Comparison of ENCODE assay signal across 10 cellular contexts in genomic region chr16:70696368-70696767, GRCh38. TPM values are rescaled to one million over a fixed set of nuclear protein-coding genes. Genes with fewer than 3 reads are reported as not detected.
DNase-seq lines count a peak whose midpoint lies in the region; ATAC-seq and TF ChIP-seq lines count a peak whose summit lies in the region.
"Had no signal": no experiment of that assay in that cellular context is flagged by ENCODE, and none has a peak within 500 bp of the region (broad histone marks: within the 10 kb centered on the region; RNA-seq: fewer than 3 reads in every experiment).

No MANE protein-coding gene starts in this region.

- ATAC-seq in left ventricle myocardium superior: no peak
- no peak for ATAC-seq in mucosa of descending colon
- ATAC-seq in HG02759 (IDR thresholded peaks at IDR 0.05; ENCODE audit: unreplicated experiment): no peak

- H3K27me3 ChIP-seq in left ventricle myocardium inferior (ENCODE audit: low read depth) (no peaks in the 10 kb centered on the region), colonic mucosa (no peaks in the 10 kb centered on the region)

- TF ChIP-seq CTCF in left ventricle myocardium inferior (IDR thresholded peaks at IDR 0.05; ENCODE audit: borderline replicate concordance) (no peak), colonic mucosa (IDR thresholded peaks at IDR 0.05) (no peak), osteocyte (IDR thresholded peaks at IDR 0.05) (no peak), mucosa of descending colon (IDR thresholded peaks at IDR 0.05) (no peak)

- no peaks in the 10 kb centered on the region for H3K9me3 Mint-ChIP-seq in osteocyte (ENCODE audit: unreplicated experiment)
- H3K9me3 Mint-ChIP-seq: activated T-cell treated with anti-CD3 and anti-CD28 coated beads, Interleukin-2, amount 50 U/mL, for 72 hours had no signal

- H3K27ac ChIP-seq in left ventricle myocardium inferior (replicated peaks) (peak overlapping the region; percentile 93), colonic mucosa (peak overlapping the region; percentile 52)

- no peak overlapping the region for H3K4me3 Mint-ChIP-seq in osteocyte (ENCODE audit: unreplicated experiment)

- no peak overlapping the region for H3K4me3 ChIP-seq in left ventricle myocardium inferior
- no peak overlapping the region for H3K4me3 ChIP-seq in colonic mucosa
- H3K4me3 ChIP-seq in mucosa of descending colon: no peak overlapping the region

- peaks cover 3% of the 10 kb centered on the region for H3K36me3 Mint-ChIP-seq in osteocyte (ENCODE audit: unreplicated experiment)

- DNase-seq in left ventricle myocardium inferior: no peak
- DNase-seq in left ventricle myocardium superior: no peak
- DNase-seq in colonic mucosa: no peak
- DNase-seq in osteocyte (ENCODE audit: extremely low spot score, unreplicated experiment): no peak
- DNase-seq in mucosa of descending colon: no peak
- DNase-seq in HCEC 1CT: no peak
- no peak for DNase-seq in germinal center (ENCODE audit: low spot score)
- DNase-seq: cortex of kidney had no signal

- H3K36me3 ChIP-seq in left ventricle myocardium inferior (no peaks in the 10 kb centered on the region), colonic mucosa (no peaks in the 10 kb centered on the region), mucosa of descending colon (ENCODE audit: low read depth) (no peaks in the 10 kb centered on the region)

- H3K9me3 ChIP-seq in left ventricle myocardium inferior (replicated peaks) (no peaks in the 10 kb centered on the region), colonic mucosa (no peaks in the 10 kb centered on the region), mucosa of descending colon (no peaks in the 10 kb centered on the region)

- H3K4me1 ChIP-seq in left ventricle myocardium inferior: peaks cover 100% of the 10 kb centered on the region
- peaks cover 21% of the 10 kb centered on the region for H3K4me1 ChIP-seq in colonic mucosa
- H3K4me1 ChIP-seq in mucosa of descending colon (ENCODE audit: low read depth): peaks cover 22% of the 10 kb centered on the region

- peak overlapping the region; percentile 98 for H3K27ac Mint-ChIP-seq in osteocyte (ENCODE audit: unreplicated experiment)

- no peak overlapping the region for H3K9ac ChIP-seq in colonic mucosa (ENCODE audit: low read depth in 2 of 2, low read length in 2 of 2)

- peaks cover 99% of the 10 kb centered on the region for H3K4me1 Mint-ChIP-seq in osteocyte (ENCODE audit: unreplicated experiment)

- no peaks in the 10 kb centered on the region for H3K27me3 Mint-ChIP-seq in osteocyte (ENCODE audit: unreplicated experiment)

- intact Hi-C loops in left ventricle myocardium inferior (cut with micrococcal nuclease): no loop called here
- intact Hi-C loops in left ventricle myocardium superior (cut with micrococcal nuclease): no loop called here
- intact Hi-C loops in colonic mucosa (cut with DNase I): no loop called here
- intact Hi-C loops in mucosa of descending colon (cut with DNase I, micrococcal nuclease): no loop called here

RNA-seq across cellular contexts. Expression of gene MTSS2, which starts 10.5 kb away (rescaled TPM):
- total RNA-seq in left ventricle myocardium inferior: 83.9 TPM
- 101 TPM for total RNA-seq in left ventricle myocardium superior
- 10 to 100 TPM; 15.5 to 25.3 TPM for total RNA-seq in colonic mucosa
- total RNA-seq in osteocyte: 156 and 169 TPM in 2 replicates
- 100 to 1,000 TPM in 1 of 3 donors, 10 to 100 TPM in 2; 11.8 to 151 (median 28.2) TPM for total RNA-seq in mucosa of descending colon

RNA-seq across cellular contexts. Expression of gene IL34, which starts 50.0 kb away (rescaled TPM):
- total RNA-seq in left ventricle myocardium inferior (2.1 TPM), left ventricle myocardium superior (1.5 TPM), colonic mucosa (1 to 10 TPM; 1.1 to 2.8 TPM), osteocyte (12.7 and 14.3 TPM in 2 replicates), mucosa of descending colon (1 to 10 TPM; 1.2 to 2.2 (median 1.8) TPM)
